ENCODE assay signal across 18 cellular contexts in the genomic region with DNA sequence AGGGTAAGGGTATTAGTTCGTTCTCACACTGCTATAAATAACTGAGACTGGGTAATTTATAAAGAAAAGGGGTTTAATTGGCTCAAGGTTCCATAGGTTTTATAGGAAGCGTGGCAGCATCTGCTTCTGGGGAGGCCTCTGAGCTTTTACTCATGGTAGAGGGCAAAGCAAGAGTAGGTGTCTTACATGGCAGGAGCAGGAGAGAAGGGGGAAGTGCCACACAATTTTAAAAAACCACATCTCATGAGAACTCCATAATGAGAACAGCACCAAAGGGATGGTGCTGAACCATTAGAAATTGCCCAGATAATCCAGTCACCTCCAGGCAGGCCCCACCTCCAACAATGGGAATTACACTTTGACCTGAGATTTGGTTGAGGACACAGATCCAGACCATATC.
"Had no signal": no experiment of that assay in that cellular context is flagged by ENCODE, and none has a peak within 500 bp of the region (broad histone marks: within the 10 kb centered on the region; RNA-seq: fewer than 3 reads in every experiment).

No MANE protein-coding gene starts in this region.

- H3K27me3 ChIP-seq: adrenal gland, gastrocnemius medialis, left lung, pancreas, right lobe of liver, thyroid gland, uterus had no signal

- H3K4me1 ChIP-seq: thyroid gland, uterus had no signal

- H3K4me3 ChIP-seq: adrenal gland, gastrocnemius medialis, left lung, pancreas, right lobe of liver, smooth muscle cell, thyroid gland, uterus had no signal

- H3K36me3 ChIP-seq: adrenal gland, left lung, pancreas, thyroid gland, uterus had no signal

- DNase-seq: activated CD4-positive, alpha-beta T cell treated with anti-CD3 and anti-CD28 coated beads, Interleukin-2, amount 50 U/mL, for 1 hour; activated CD4-positive, CD25-positive, alpha-beta regulatory T cell treated with anti-CD3 and anti-CD28 coated beads, Interleukin-2, amount 50 U/mL, for 72 hours; activated CD8-positive, alpha-beta memory T cell treated with anti-CD3 and anti-CD28 coated beads, Interleukin-2, amount 50 U/mL, for 4 hours; activated effector memory CD4-positive, alpha-beta T cell treated with anti-CD3 and anti-CD28 coated beads, Interleukin-2, amount 50 U/mL, for 16 hours; activated T-cell treated with anti-CD3 and anti-CD28 coated beads, Interleukin-2, amount 50 U/mL, for 48 hours; adrenal gland; cerebellar nuclear complex; effector CD4-positive, alpha-beta T cell; gastrocnemius medialis; head of caudate nucleus; kidney; left lung; pancreas; right lobe of liver; stimulated activated CD4-positive, alpha-beta T cell treated with anti-CD3 and anti-CD28 coated beads, Interleukin-4, amount 100 ng/mL, for 24 hours; thyroid gland; uterus had no signal

- H3K4me2 ChIP-seq: smooth muscle cell had no signal

- H3K9me3 ChIP-seq: adrenal gland, gastrocnemius medialis, left lung, pancreas, right lobe of liver, thyroid gland, uterus had no signal

- H3K27ac ChIP-seq: adrenal gland, gastrocnemius medialis, left lung, pancreas, right lobe of liver, thyroid gland, uterus had no signal
